In the genomic region with DNA sequence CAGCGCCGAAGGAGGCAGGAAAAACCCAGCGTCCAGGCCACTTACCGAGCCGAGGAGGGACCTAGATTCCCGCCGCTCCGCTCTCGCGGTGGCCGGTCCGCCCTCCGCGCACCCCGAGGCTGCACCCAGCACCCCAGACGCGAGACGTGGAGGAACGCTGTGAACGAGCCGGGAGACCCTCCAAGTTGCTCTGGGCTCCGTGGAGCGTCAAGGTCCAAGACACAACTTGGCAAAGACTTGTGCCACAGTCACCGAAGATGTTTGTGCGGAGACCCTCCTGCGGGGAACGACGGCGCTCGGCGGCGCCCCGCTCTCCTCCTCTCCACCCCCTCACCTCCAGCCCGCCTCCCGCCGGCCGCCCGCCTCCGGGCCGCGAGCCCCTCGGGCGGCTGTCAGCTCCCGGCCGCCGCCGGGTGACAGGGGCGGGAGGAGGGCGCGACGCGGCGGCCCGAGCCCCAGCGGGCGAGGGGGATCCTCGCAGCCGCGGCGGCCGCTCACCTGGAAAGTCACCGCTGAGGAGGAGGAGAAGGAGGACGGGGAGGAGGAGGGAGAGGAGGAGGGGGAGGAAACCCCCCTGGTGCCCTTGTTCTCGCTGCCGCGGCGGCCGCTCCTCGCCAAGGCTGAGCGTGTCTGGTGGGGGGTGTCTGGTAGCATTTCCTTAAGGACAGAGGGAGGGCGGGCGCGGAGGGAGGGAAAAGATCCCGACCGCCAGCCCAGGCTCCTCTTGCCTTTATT, we compare ENCODE assay signal across 8 cellular contexts. TPM values are rescaled to one million over a fixed set of nuclear protein-coding genes. Genes with fewer than 3 reads are reported as not detected.
DNase-seq lines count a peak whose midpoint lies in the region; ATAC-seq and TF ChIP-seq lines count a peak whose summit lies in the region.

No MANE protein-coding gene starts in this region.

- H3K27me3 Mint-ChIP-seq in H9 (ENCODE audit: low read depth) (peaks cover 22% of the 10 kb centered on the region), nephron (ENCODE audit: low read depth) (peaks cover 6% of the 10 kb centered on the region)
- peaks cover 6% of the 10 kb centered on the region for H3K27me3 Mint-ChIP-seq in activated T-helper 1 cell treated with anti-CD3 and anti-CD28 coated beads, Interleukin-12 subunit alpha, Interleukin-12 subunit beta, Interleukin-2, Interleukin-4 antibody, amounts not matched to agents 30 ng/mL and 10 ng/mL and 1 ng/mL, durations not matched to agents 14 hours and 24 hours and 36 hours (ENCODE audit: insufficient read depth)

- H2AFZ ChIP-seq in H9 (ENCODE audit: low read length), result no peak overlapping the region

- H3K4me1 ChIP-seq in H9 (ENCODE audit: insufficient read depth, low read length), result no peaks in the 10 kb centered on the region; the same call in 1 of the 2 replicates
- peaks cover 7% of the 10 kb centered on the region for H3K4me1 ChIP-seq in stomach smooth muscle (ENCODE audit: control insufficient read depth, insufficient read depth, low read length)

- no peak overlapping the region for H3K23ac ChIP-seq in H9 (ENCODE audit: insufficient read length, low read depth, low read length)

- H3K14ac ChIP-seq in H9 (ENCODE audit: insufficient read depth, low read length), result peak overlapping the region; percentile 94

- H4K20me1 ChIP-seq in H9 (ENCODE audit: control insufficient read depth, insufficient read depth, insufficient read length), result no peaks in the 10 kb centered on the region

- H3K27ac ChIP-seq in H9 (ENCODE audit: insufficient read length, low read depth, low read length) (no peak overlapping the region), stomach smooth muscle (ENCODE audit: low read length) (peak overlapping the region; percentile 98)

- H3K4me1 Mint-ChIP-seq in H9 (peaks cover 17 to 22% of the 10 kb centered on the region in 2 experiments), nephron (peaks cover 35% of the 10 kb centered on the region)
- peaks cover 50% of the 10 kb centered on the region for H3K4me1 Mint-ChIP-seq in activated T-helper 1 cell treated with anti-CD3 and anti-CD28 coated beads, Interleukin-12 subunit alpha, Interleukin-12 subunit beta, Interleukin-2, Interleukin-4 antibody, amounts not matched to agents 30 ng/mL and 10 ng/mL and 1 ng/mL, durations not matched to agents 14 hours and 24 hours and 36 hours (ENCODE audit: low read depth)

- intact Hi-C loops in activated T-helper 1 cell treated with anti-CD3 and anti-CD28 coated beads, Interleukin-12 subunit alpha, Interleukin-12 subunit beta, Interleukin-2, Interleukin-4 antibody, amounts not matched to agents 30 ng/mL and 10 ng/mL and 1 ng/mL, durations not matched to agents 14 hours and 24 hours and 36 hours (cut with micrococcal nuclease), result loop anchor here (1.0 to 10.0 kb wide), 8 partner anchors 192 to 1149 kb away; a partner anchor contains a TSS

- H3K18ac ChIP-seq in H9 (ENCODE audit: insufficient read length, low read depth, low read length), result peak overlapping the region; percentile 58

- WGBS in H9 (ENCODE audit: extremely low coverage, insufficient read length, low lambda C conversion rate), result no CpG with 5 or more reads among the region's 75 CpGs

- H3K9ac ChIP-seq in H9 (ENCODE audit: extremely low read depth, insufficient read length, low read length), result peak overlapping the region; percentile 84
- peak overlapping the region; percentile 97 to 98 for H3K9ac ChIP-seq in stomach smooth muscle (ENCODE audit: low read length in 2 of 2)

- H3K9me3 ChIP-seq in H9 (ENCODE audit: control insufficient read depth, low read depth, low read length) (no peaks in the 10 kb centered on the region), stomach smooth muscle (ENCODE audit: control insufficient read depth in 2 of 2, low read length in 2 of 2) (no peaks in the 10 kb centered on the region)

- H2BK15ac ChIP-seq in H9 (ENCODE audit: low read depth, low read length), result no peak overlapping the region

- peak overlapping the region; percentile 71 for H2BK12ac ChIP-seq in H9 (ENCODE audit: insufficient read length, low read depth, low read length)

- H3K4me3 Mint-ChIP-seq in H9 (peak overlapping the region; percentile 91 to 92), nephron (peak overlapping the region; percentile 94 to 99 (median 98))
- peak overlapping the region; percentile 92 for H3K4me3 Mint-ChIP-seq in activated T-helper 1 cell treated with anti-CD3 and anti-CD28 coated beads, Interleukin-12 subunit alpha, Interleukin-12 subunit beta, Interleukin-2, Interleukin-4 antibody, amounts not matched to agents 30 ng/mL and 10 ng/mL and 1 ng/mL, durations not matched to agents 14 hours and 24 hours and 36 hours

- DNase-seq in EL (peak; percentile 67), H9 (no peak), NCI-H526 treated with DMSO at 0.1 percent for 48 hours (lab: John Stamatoyannopoulos, UW) (peak; percentile 61), fibroblast of mammary gland (ENCODE audit: low read depth) (peak; percentile 44)
- DNase-seq in activated T-helper 1 cell treated with anti-CD3 and anti-CD28 coated beads, Interleukin-12 subunit alpha, Interleukin-12 subunit beta, Interleukin-2, Interleukin-4 antibody, amounts not matched to agents 30 ng/mL and 10 ng/mL and 1 ng/mL, durations not matched to agents 14 hours and 24 hours and 36 hours (ENCODE audit: low spot score), result peak; percentile 34

- no peak overlapping the region for H2BK120ac ChIP-seq in H9 (ENCODE audit: low read depth, low read length, poor library complexity, severe bottlenecking)

- no peak overlapping the region for H2AK5ac ChIP-seq in H9 (ENCODE audit: insufficient read length, low read length)

- H3K27me3 ChIP-seq in H9 (ENCODE audit: insufficient read depth, low read length) (no peaks in the 10 kb centered on the region), stomach smooth muscle (ENCODE audit: control insufficient read depth in 1 of 2, insufficient read depth in 2 of 2, low read length in 2 of 2) (no peaks in the 10 kb centered on the region)

- H3K79me1 ChIP-seq in H9 (ENCODE audit: insufficient read depth, low read depth, low read length, poor library complexity, severe bottlenecking), result no peaks in the 10 kb centered on the region

- H3K36me3 Mint-ChIP-seq in H9 (ENCODE audit: insufficient read depth in 1 of 3, low read depth in 3 of 3) (no peaks in the 10 kb centered on the region), nephron (ENCODE audit: low read depth) (no peaks in the 10 kb centered on the region)
- peaks cover 4% of the 10 kb centered on the region for H3K36me3 Mint-ChIP-seq in activated T-helper 1 cell treated with anti-CD3 and anti-CD28 coated beads, Interleukin-12 subunit alpha, Interleukin-12 subunit beta, Interleukin-2, Interleukin-4 antibody, amounts not matched to agents 30 ng/mL and 10 ng/mL and 1 ng/mL, durations not matched to agents 14 hours and 24 hours and 36 hours (ENCODE audit: low read depth)

- H3K27ac Mint-ChIP-seq in H9, result peak overlapping the region; percentile 74 to 89 (median 74); a peak in 3 of 7 replicates
- H3K27ac Mint-ChIP-seq in activated T-helper 1 cell treated with anti-CD3 and anti-CD28 coated beads, Interleukin-12 subunit alpha, Interleukin-12 subunit beta, Interleukin-2, Interleukin-4 antibody, amounts not matched to agents 30 ng/mL and 10 ng/mL and 1 ng/mL, durations not matched to agents 14 hours and 24 hours and 36 hours, result peak overlapping the region; percentile 94
- H3K27ac Mint-ChIP-seq in nephron, result peak overlapping the region; percentile 97 to 98 (median 97)

- no peak overlapping the region for H3K4ac ChIP-seq in H9 (ENCODE audit: low read depth, low read length)

- ATAC-seq in GM18870 (IDR thresholded peaks at IDR 0.05; ENCODE audit: unreplicated experiment), result no peak

- peak overlapping the region; percentile 73 for H3K4me2 ChIP-seq in H9 (ENCODE audit: insufficient read depth, insufficient read length, low read length)

- TF ChIP-seq CTCF in H9 (conservative IDR thresholded peaks at IDR 0.05), result no peak
- no peak for TF ChIP-seq CTCF in fibroblast of mammary gland (conservative IDR thresholded peaks at IDR 0.05; ENCODE audit: control insufficient read depth, insufficient read depth, low read depth, low read length)
- no peak for TF ChIP-seq CTCF in nephron (IDR thresholded peaks at IDR 0.05; ENCODE audit: unreplicated experiment in 3 of 3)

- no peak overlapping the region for H3K56ac ChIP-seq in H9 (ENCODE audit: insufficient read length, low read depth, low read length)

- H3T11ph ChIP-seq in H9 (ENCODE audit: low read length), result no peak overlapping the region

- H2BK5ac ChIP-seq in H9 (ENCODE audit: insufficient read length, low read length), result no peak overlapping the region

- no peak overlapping the region for H4K8ac ChIP-seq in H9 (replicated peaks; ENCODE audit: insufficient read length, low read depth, low read length)

- H3K4me3 ChIP-seq in fibroblast of mammary gland (ENCODE audit: control insufficient read depth, low read depth, low read length) (peak overlapping the region; percentile 93), stomach smooth muscle (ENCODE audit: low read length in 2 of 2) (peak overlapping the region; percentile 95 to 96)

- no peak overlapping the region for H4K91ac ChIP-seq in H9 (ENCODE audit: insufficient read length, low read depth, low read length)

- no peak overlapping the region for H4K5ac ChIP-seq in H9 (ENCODE audit: insufficient read length, low read depth, low read length)

- H3K36me3 ChIP-seq in stomach smooth muscle (ENCODE audit: control insufficient read depth in 2 of 2, insufficient read depth in 2 of 2, low read length in 2 of 2), result no peaks in the 10 kb centered on the region

- H2BK20ac ChIP-seq in H9 (ENCODE audit: low read depth, low read length, poor library complexity, severe bottlenecking), result no peak overlapping the region

- peaks cover 2% of the 10 kb centered on the region; the same call in 1 of the 2 replicates for H3K79me2 ChIP-seq in H9 (ENCODE audit: insufficient read depth, low read length)

- peaks cover 22% of the 10 kb centered on the region for H3K23me2 ChIP-seq in H9 (ENCODE audit: insufficient read length, low read depth, low read length, poor library complexity, severe bottlenecking)

- H3K9me3 Mint-ChIP-seq in H9 (peaks cover 0 to 2% of the 10 kb centered on the region in 2 experiments; a peak in 2 of 5 replicates), nephron (no peaks in the 10 kb centered on the region)
- H3K9me3 Mint-ChIP-seq in activated T-helper 1 cell treated with anti-CD3 and anti-CD28 coated beads, Interleukin-12 subunit alpha, Interleukin-12 subunit beta, Interleukin-2, Interleukin-4 antibody, amounts not matched to agents 30 ng/mL and 10 ng/mL and 1 ng/mL, durations not matched to agents 14 hours and 24 hours and 36 hours, result no peaks in the 10 kb centered on the region

RNA-seq across cellular contexts. Expression of a gene that starts 0.6 kb away (rescaled TPM):
- total RNA-seq in H9 (2021), result 3.6 and 4.2 TPM in 2 replicates
- 33.9 and 38.4 TPM in 2 replicates for total RNA-seq in activated T-helper 1 cell treated with anti-CD3 and anti-CD28 coated beads, Interleukin-12 subunit alpha, Interleukin-12 subunit beta, Interleukin-2, Interleukin-4 antibody, amounts not matched to agents 30 ng/mL and 10 ng/mL and 1 ng/mL, durations not matched to agents 14 hours and 24 hours and 36 hours
